In the genomic region with DNA sequence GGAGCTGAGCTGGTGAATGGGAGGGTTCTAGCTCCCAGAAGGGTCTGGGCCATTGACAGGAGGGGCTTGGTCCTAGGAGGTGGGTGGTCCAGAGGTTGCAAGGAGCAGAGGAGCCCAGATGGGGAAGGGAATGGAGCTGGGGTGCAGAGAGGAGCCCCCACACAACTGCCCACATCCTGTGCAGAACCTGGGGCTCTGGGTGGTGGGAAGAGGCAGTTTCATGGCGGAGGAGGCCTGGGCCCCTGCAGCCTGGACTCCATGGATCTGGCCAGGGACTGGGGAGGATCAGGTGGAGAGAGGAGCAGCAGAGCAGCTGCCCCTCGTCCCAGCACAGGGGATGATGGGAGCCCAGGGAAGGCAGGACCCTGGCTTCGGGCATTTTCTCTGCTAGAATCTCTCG, we compare ENCODE assay signal across 16 cellular contexts. TPM values are rescaled to one million over a fixed set of nuclear protein-coding genes. Genes with fewer than 3 reads are reported as not detected.
DNase-seq lines count a peak whose midpoint lies in the region; ATAC-seq and TF ChIP-seq lines count a peak whose summit lies in the region.
"Had no signal": no experiment of that assay in that cellular context is flagged by ENCODE, and none has a peak within 500 bp of the region (broad histone marks: within the 10 kb centered on the region; RNA-seq: fewer than 3 reads in every experiment).

No MANE protein-coding gene starts in this region.

- peak overlapping the region; percentile 79 for H3K9ac ChIP-seq in BLaER1

- H3K4me3 Mint-ChIP-seq in activated T-helper 1 cell treated with anti-CD3 and anti-CD28 coated beads, Interleukin-12 subunit alpha, Interleukin-12 subunit beta, Interleukin-2, Interleukin-4 antibody, amounts not matched to agents 30 ng/mL and 10 ng/mL and 1 ng/mL, durations not matched to agents 14 hours and 24 hours and 36 hours, result peak overlapping the region; percentile 87
- H3K4me3 Mint-ChIP-seq in naive thymus-derived CD8-positive, alpha-beta T cell, result peak overlapping the region; percentile 86 to 99 (median 94)
- no peak overlapping the region for H3K4me3 Mint-ChIP-seq in chondrocyte (ENCODE audit: unreplicated experiment)

- ATAC-seq in naive thymus-derived CD8-positive, alpha-beta T cell, result no peak
- no peak for ATAC-seq in HG02571 (IDR thresholded peaks at IDR 0.05; ENCODE audit: unreplicated experiment)

- peak overlapping the region; percentile 94 for H3K27ac ChIP-seq in BLaER1
- H3K27ac ChIP-seq: testis had no signal

- H3K4me3 ChIP-seq in BLaER1, result peak overlapping the region; percentile 51; the same call in 1 of the 2 replicates
- H3K4me3 ChIP-seq in GM12864 (ENCODE audit: low read depth, low read length), result peak overlapping the region; percentile 76; the same call in 1 of the 2 replicates
- H3K4me3 ChIP-seq: MG63, testis had no signal

- peaks cover 14% of the 10 kb centered on the region for H3K27me3 ChIP-seq in BLaER1
- H3K27me3 ChIP-seq: MG63, testis had no signal

- H3K36me3 Mint-ChIP-seq in activated T-helper 1 cell treated with anti-CD3 and anti-CD28 coated beads, Interleukin-12 subunit alpha, Interleukin-12 subunit beta, Interleukin-2, Interleukin-4 antibody, amounts not matched to agents 30 ng/mL and 10 ng/mL and 1 ng/mL, durations not matched to agents 14 hours and 24 hours and 36 hours (ENCODE audit: low read depth), result peaks cover 13% of the 10 kb centered on the region
- H3K36me3 Mint-ChIP-seq in naive thymus-derived CD8-positive, alpha-beta T cell, result peaks cover 0 to 2% (median 0%) of the 10 kb centered on the region in 3 donors
- no peaks in the 10 kb centered on the region for H3K36me3 Mint-ChIP-seq in chondrocyte (ENCODE audit: low read depth)
- H3K36me3 Mint-ChIP-seq: mesothelial cell of epicardium had no signal

- H4K20me1 ChIP-seq in BLaER1, result no peaks in the 10 kb centered on the region

- DNase-seq in GM12864 (ENCODE audit: low read depth), result no peak
- no peak for DNase-seq in activated T-helper 1 cell treated with anti-CD3 and anti-CD28 coated beads, Interleukin-12 subunit alpha, Interleukin-12 subunit beta, Interleukin-2, Interleukin-4 antibody, amounts not matched to agents 30 ng/mL and 10 ng/mL and 1 ng/mL, durations not matched to agents 14 hours and 24 hours and 36 hours (ENCODE audit: low spot score)
- DNase-seq in naive thymus-derived CD8-positive, alpha-beta T cell, result no peak
- no peak for DNase-seq in NCI-H69 (lab: John Stamatoyannopoulos, UW)
- DNase-seq in chondrocyte (ENCODE audit: low spot score), result no peak
- no peak for DNase-seq in cerebellar cortex (ENCODE audit: low spot score)
- DNase-seq: MG63; NCI-H2029 treated with DMSO at 0.1 percent for 48 hours; NCI-H82; posterior cingulate gyrus; SHP77; stimulated activated CD4-positive, alpha-beta T cell treated with anti-CD3 and anti-CD28 coated beads, Interleukin-12 subunit alpha, Interleukin-12 subunit beta, amount 100 ng/mL, for 4 hours; testis had no signal

- H3K4me1 Mint-ChIP-seq in activated T-helper 1 cell treated with anti-CD3 and anti-CD28 coated beads, Interleukin-12 subunit alpha, Interleukin-12 subunit beta, Interleukin-2, Interleukin-4 antibody, amounts not matched to agents 30 ng/mL and 10 ng/mL and 1 ng/mL, durations not matched to agents 14 hours and 24 hours and 36 hours (ENCODE audit: low read depth), result peaks cover 54% of the 10 kb centered on the region
- H3K4me1 Mint-ChIP-seq in naive thymus-derived CD8-positive, alpha-beta T cell, result peaks cover 38 to 70% (median 63%) of the 10 kb centered on the region in 4 donors
- peaks cover 16% of the 10 kb centered on the region for H3K4me1 Mint-ChIP-seq in chondrocyte (ENCODE audit: low read depth)

- intact Hi-C loops in activated T-helper 1 cell treated with anti-CD3 and anti-CD28 coated beads, Interleukin-12 subunit alpha, Interleukin-12 subunit beta, Interleukin-2, Interleukin-4 antibody, amounts not matched to agents 30 ng/mL and 10 ng/mL and 1 ng/mL, durations not matched to agents 14 hours and 24 hours and 36 hours (cut with micrococcal nuclease), result loop anchor here (5.0 to 10.0 kb wide), 2 partner anchors 41 to 232 kb away; no protein-coding TSS in a partner anchor

- no peaks in the 10 kb centered on the region; the same call in 1 of the 2 replicates for H3K9me3 ChIP-seq in BLaER1
- H3K9me3 ChIP-seq: MG63, testis had no signal

- H3K4me1 ChIP-seq in BLaER1, result peaks cover 64% of the 10 kb centered on the region

- H3K27me3 Mint-ChIP-seq in activated T-helper 1 cell treated with anti-CD3 and anti-CD28 coated beads, Interleukin-12 subunit alpha, Interleukin-12 subunit beta, Interleukin-2, Interleukin-4 antibody, amounts not matched to agents 30 ng/mL and 10 ng/mL and 1 ng/mL, durations not matched to agents 14 hours and 24 hours and 36 hours (ENCODE audit: insufficient read depth), result peaks cover 5% of the 10 kb centered on the region
- H3K27me3 Mint-ChIP-seq in naive thymus-derived CD8-positive, alpha-beta T cell, result no peaks in the 10 kb centered on the region
- peaks cover 9% of the 10 kb centered on the region for H3K27me3 Mint-ChIP-seq in chondrocyte (ENCODE audit: low read depth)

- peak overlapping the region; percentile 25 for H3K27ac Mint-ChIP-seq in activated T-helper 1 cell treated with anti-CD3 and anti-CD28 coated beads, Interleukin-12 subunit alpha, Interleukin-12 subunit beta, Interleukin-2, Interleukin-4 antibody, amounts not matched to agents 30 ng/mL and 10 ng/mL and 1 ng/mL, durations not matched to agents 14 hours and 24 hours and 36 hours
- H3K27ac Mint-ChIP-seq in naive thymus-derived CD8-positive, alpha-beta T cell, result peak overlapping the region; percentile 89 to 100 (median 96)
- H3K27ac Mint-ChIP-seq in chondrocyte (ENCODE audit: unreplicated experiment), result no peak overlapping the region
- H3K27ac Mint-ChIP-seq: mesothelial cell of epicardium had no signal

- H3K4me2 ChIP-seq in BLaER1, result peak overlapping the region; percentile 98

- no peaks in the 10 kb centered on the region for H3K36me3 ChIP-seq in BLaER1
- H3K36me3 ChIP-seq: MG63 had no signal

- H3K9me3 Mint-ChIP-seq in activated T-helper 1 cell treated with anti-CD3 and anti-CD28 coated beads, Interleukin-12 subunit alpha, Interleukin-12 subunit beta, Interleukin-2, Interleukin-4 antibody, amounts not matched to agents 30 ng/mL and 10 ng/mL and 1 ng/mL, durations not matched to agents 14 hours and 24 hours and 36 hours, result no peaks in the 10 kb centered on the region
- H3K9me3 Mint-ChIP-seq in naive thymus-derived CD8-positive, alpha-beta T cell, result no peaks in the 10 kb centered on the region
- H3K9me3 Mint-ChIP-seq in chondrocyte (ENCODE audit: low read depth), result no peaks in the 10 kb centered on the region
- H3K9me3 Mint-ChIP-seq: mesothelial cell of epicardium had no signal

- POLR2A ChIA-PET in naive thymus-derived CD8-positive, alpha-beta T cell (lab: Charles Lee), result interaction anchor here (0.6 to 3.7 kb wide), 10 partner anchors 10 to 270 kb away, joined by 3 to 48 read pairs (median 5); a partner anchor contains a TSS

- TF ChIP-seq CTCF in GM12864 (IDR thresholded peaks at IDR 0.05; ENCODE audit: low read depth, low read length, missing control alignments), result no peak
- TF ChIP-seq CTCF in chondrocyte (IDR thresholded peaks at IDR 0.05), result no peak

RNA-seq across cellular contexts. Expression of a gene that starts 1.0 kb away (rescaled TPM):
- 27.3 and 27.7 TPM in 2 replicates for total RNA-seq in activated T-helper 1 cell treated with anti-CD3 and anti-CD28 coated beads, Interleukin-12 subunit alpha, Interleukin-12 subunit beta, Interleukin-2, Interleukin-4 antibody, amounts not matched to agents 30 ng/mL and 10 ng/mL and 1 ng/mL, durations not matched to agents 14 hours and 24 hours and 36 hours
- 10 to 100 TPM; 29.2 to 34.6 TPM for total RNA-seq in naive thymus-derived CD8-positive, alpha-beta T cell
- 100 to 1,000 TPM in 1 of 3 donors, 10 to 100 TPM in 2; 58.7 to 105 (median 80.7) TPM for polyA plus RNA-seq in naive thymus-derived CD8-positive, alpha-beta T cell
- 2.3 to 3.6 TPM (median 2.4 TPM) in 3 replicates for total RNA-seq in chondrocyte
